22 cellular contexts compared by ENCODE assay signal in genomic region chr1:100736324-100736723, GRCh38. TPM values are rescaled to one million over a fixed set of nuclear protein-coding genes. Genes with fewer than 3 reads are reported as not detected.
DNase-seq lines count a peak whose midpoint lies in the region; ATAC-seq and TF ChIP-seq lines count a peak whose summit lies in the region.
"Had no signal": no experiment of that assay in that cellular context is flagged by ENCODE, and none has a peak within 500 bp of the region (broad histone marks: within the 10 kb centered on the region; RNA-seq: fewer than 3 reads in every experiment).

No MANE protein-coding gene starts in this region.

- H3K27ac ChIP-seq in right cardiac atrium (ENCODE audit: low read length) (no peak overlapping the region), colonic mucosa (no peak overlapping the region)
- H3K27ac ChIP-seq: epithelial cell of prostate, upper lobe of right lung had no signal

- in situ Hi-C loops in astrocyte of the spinal cord (cut with HindIII; ENCODE audit: low sequenced_read_pairs) = no loop called here

- H3K4me3 ChIP-seq in right cardiac atrium (ENCODE audit: low read length) = no peak overlapping the region
- no peak overlapping the region for H3K4me3 ChIP-seq in astrocyte of the spinal cord (ENCODE audit: low read depth, low read length)
- no peak overlapping the region for H3K4me3 ChIP-seq in colonic mucosa
- H3K4me3 ChIP-seq: upper lobe of right lung had no signal

- H3K36me3 ChIP-seq in colonic mucosa = no peaks in the 10 kb centered on the region
- H3K36me3 ChIP-seq: upper lobe of right lung had no signal

- no peaks in the 10 kb centered on the region for H3K9me3 ChIP-seq in right cardiac atrium (ENCODE audit: control insufficient read depth, low read length)
- no peaks in the 10 kb centered on the region for H3K9me3 ChIP-seq in colonic mucosa
- H3K9me3 ChIP-seq: upper lobe of right lung had no signal

- intact Hi-C loops in right cardiac atrium (cut with DNase I) = no loop called here
- intact Hi-C loops in left ventricle myocardium superior (cut with micrococcal nuclease) = no loop called here
- intact Hi-C loops in colonic mucosa (cut with DNase I) = no loop called here

- DNase-seq in right cardiac atrium = peak in 2 of 3 donors; percentile 27 to 55
- no peak for DNase-seq in left ventricle myocardium superior
- DNase-seq in astrocyte of the spinal cord (ENCODE audit: low read depth, low spot score) = peak; percentile 48
- peak; percentile 40 for DNase-seq in iris pigment epithelial cell (ENCODE audit: low read depth)
- DNase-seq in colonic mucosa = no peak
- DNase-seq: activated CD4-positive, alpha-beta T cell treated with anti-CD3 and anti-CD28 coated beads for 48 hours; activated CD8-positive, alpha-beta memory T cell treated with anti-CD3 and anti-CD28 coated beads, Interleukin-2, amount 50 U/mL, for 4 hours; activated gamma-delta T cell; amygdala; CD4-positive, alpha-beta T cell; MV-4-11; natural killer cell; NCI-H2029; retina; stimulated activated naive CD4-positive, alpha-beta T cell treated with Interleukin-2 at 50 U/mL for 16 hours; upper lobe of right lung had no signal

- TF ChIP-seq CTCF in astrocyte of the spinal cord (IDR thresholded peaks at IDR 0.05; ENCODE audit: low read depth, low read length) (no peak), colonic mucosa (IDR thresholded peaks at IDR 0.05) (no peak)

- ATAC-seq in right cardiac atrium (no peak), left ventricle myocardium superior (no peak), GM19463 (IDR thresholded peaks at IDR 0.05; ENCODE audit: unreplicated experiment) (no peak), HG03045 (IDR thresholded peaks at IDR 0.05; ENCODE audit: unreplicated experiment) (no peak), HG03520 (IDR thresholded peaks at IDR 0.05; ENCODE audit: unreplicated experiment) (no peak)
- ATAC-seq: natural killer cell, PC-3, upper lobe of right lung had no signal

- WGBS in right cardiac atrium = 29% methylated on average over 1 of the region's 1 CpG

- H3K9ac ChIP-seq in colonic mucosa (ENCODE audit: low read depth in 2 of 2, low read length in 2 of 2) = no peak overlapping the region

- H3K4me1 ChIP-seq in right cardiac atrium (ENCODE audit: control insufficient read depth, insufficient read depth, low read length) (no peaks in the 10 kb centered on the region), colonic mucosa (no peaks in the 10 kb centered on the region)

- H3K27me3 ChIP-seq in right cardiac atrium (ENCODE audit: control insufficient read depth, insufficient read depth) (no peaks in the 10 kb centered on the region), colonic mucosa (no peaks in the 10 kb centered on the region)
- H3K27me3 ChIP-seq: upper lobe of right lung had no signal

RNA-seq across cellular contexts. Expression of gene VCAM1, which starts 16.8 kb away (rescaled TPM):
- total RNA-seq in right cardiac atrium (1 to 10 TPM; 5.4 to 8.7 (median 7.1) TPM), left ventricle myocardium superior (4.7 TPM), colonic mucosa (1 to 10 TPM; 3.5 to 7.4 TPM)
- 6.8 TPM for polyA plus RNA-seq in right cardiac atrium
- total RNA-seq: CD4-positive, alpha-beta T cell; PC-3; SK-MEL-5 had no signal

Comparison
In these comparisons a context has a peak if more than half of its experiments do, and no peak if none do; other contexts are left out.
1. DNase-seq: peak in right cardiac atrium (2 of 3), astrocyte of the spinal cord (single experiment) and iris pigment epithelial cell (single experiment); none in left ventricle myocardium superior (single experiment) and colonic mucosa (single experiment).